ENCODE assay signal across 2 cellular contexts in genomic region chr12:105470102-105470501, GRCh38.
TF ChIP-seq lines count a peak whose summit lies in the region.

No MANE protein-coding gene starts in this region.

TF ChIP-seq in IMR-90, 13 proteins besides CTCF, POLR2A, EP300 and RAD21:
- no peak for TF ChIP-seq SMC3 (IDR thresholded peaks at IDR 0.05; ENCODE audit: low read depth, low read length)

TF ChIP-seq in H1, 55 proteins besides CTCF, POLR2A, EP300 and RAD21:
- TF ChIP-seq CBX8 (IDR thresholded peaks at IDR 0.05; ENCODE audit: borderline replicate concordance, low read depth, low read length) = no peak
- TF ChIP-seq, protein P1, sequence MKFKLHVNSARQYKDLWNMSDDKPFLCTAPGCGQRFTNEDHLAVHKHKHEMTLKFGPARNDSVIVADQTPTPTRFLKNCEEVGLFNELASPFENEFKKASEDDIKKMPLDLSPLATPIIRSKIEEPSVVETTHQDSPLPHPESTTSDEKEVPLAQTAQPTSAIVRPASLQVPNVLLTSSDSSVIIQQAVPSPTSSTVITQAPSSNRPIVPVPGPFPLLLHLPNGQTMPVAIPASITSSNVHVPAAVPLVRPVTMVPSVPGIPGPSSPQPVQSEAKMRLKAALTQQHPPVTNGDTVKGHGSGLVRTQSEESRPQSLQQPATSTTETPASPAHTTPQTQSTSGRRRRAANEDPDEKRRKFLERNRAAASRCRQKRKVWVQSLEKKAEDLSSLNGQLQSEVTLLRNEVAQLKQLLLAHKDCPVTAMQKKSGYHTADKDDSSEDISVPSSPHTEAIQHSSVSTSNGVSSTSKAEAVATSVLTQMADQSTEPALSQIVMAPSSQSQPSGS (IDR thresholded peaks at IDR 0.05; ENCODE audit: low read length) = no peak
